15 cellular contexts compared by ENCODE assay signal in the genomic region with DNA sequence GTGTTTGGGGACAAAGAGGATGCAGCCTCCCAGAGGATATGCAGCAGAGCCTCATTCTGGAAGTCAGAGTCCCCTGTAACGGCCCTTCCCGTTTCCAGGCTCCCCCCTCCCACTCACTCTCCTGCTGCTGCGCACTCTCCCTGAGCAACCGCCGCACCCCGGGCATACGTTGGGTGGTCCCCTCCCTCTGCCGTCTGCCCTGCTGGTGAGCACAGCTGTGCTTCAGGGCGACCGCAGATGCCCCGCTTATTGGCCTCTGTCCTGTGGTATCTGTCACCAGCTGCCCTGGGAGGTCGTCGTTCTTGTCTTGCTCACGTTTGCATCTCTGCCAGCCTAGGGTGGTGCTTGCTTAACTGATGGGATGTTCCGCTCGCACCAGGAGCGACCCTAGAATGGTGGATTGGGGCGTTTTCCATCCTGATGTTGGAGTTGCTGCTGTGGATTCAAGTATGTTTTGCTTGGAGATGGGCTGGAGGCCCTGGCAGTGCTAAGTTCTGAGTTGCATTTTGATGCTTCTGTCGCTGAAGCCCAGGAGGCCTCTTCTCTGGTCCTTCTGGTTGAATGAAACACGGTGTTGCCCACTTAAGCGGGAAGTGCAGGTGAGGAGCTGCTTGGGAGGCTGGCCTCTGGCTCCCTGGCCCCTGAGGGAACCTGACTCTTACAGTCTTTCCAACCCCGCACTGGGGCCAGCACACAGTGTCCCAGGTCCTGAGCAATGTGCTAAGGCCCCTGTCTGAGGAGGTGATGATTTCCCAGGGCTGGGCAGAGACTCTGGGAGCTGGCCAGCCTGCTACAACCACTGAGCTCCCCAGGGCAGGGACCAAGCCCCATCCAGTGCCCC. TPM values are rescaled to one million over a fixed set of nuclear protein-coding genes. Genes with fewer than 3 reads are reported as not detected.
A peak's percentile ranks its signal among the peaks of the same experiment; 100 is the strongest.
DNase-seq lines count a peak whose midpoint lies in the region; ATAC-seq and TF ChIP-seq lines count a peak whose summit lies in the region.
"Had no signal": no experiment of that assay in that cellular context is flagged by ENCODE, and none has a peak within 500 bp of the region (broad histone marks: within the 10 kb centered on the region; RNA-seq: fewer than 3 reads in every experiment).

No MANE protein-coding gene starts in this region.

- H3K27ac ChIP-seq in CD4-positive, alpha-beta T cell (ENCODE audit: low read depth, low read length), result no peak overlapping the region

- no peak overlapping the region for H3K27ac Mint-ChIP-seq in CD4-positive, alpha-beta T cell
- H3K27ac Mint-ChIP-seq in IgD-negative memory B cell (peak overlapping the region in 1 of 3 donors; percentile 37), neural crest cell (ENCODE audit: unreplicated experiment) (no peak overlapping the region)
- no peak overlapping the region for H3K27ac Mint-ChIP-seq in activated naive CD8-positive, alpha-beta T cell treated with anti-CD3 and anti-CD28 coated beads, Interleukin-2, amount 50 U/mL, for 24 hours

- no peaks in the 10 kb centered on the region for H3K9me3 ChIP-seq in CD4-positive, alpha-beta T cell (ENCODE audit: control insufficient read depth, low read length)
- H3K9me3 ChIP-seq: thyroid gland had no signal

- no peak for ATAC-seq in CD4-positive, alpha-beta T cell (ENCODE audit: poor library complexity)
- no peak for ATAC-seq in activated naive CD8-positive, alpha-beta T cell treated with anti-CD3 and anti-CD28 coated beads, Interleukin-2, amount 50 U/mL, for 24 hours
- ATAC-seq in HG03565 (IDR thresholded peaks at IDR 0.05; ENCODE audit: unreplicated experiment) (no peak), HG03135 (IDR thresholded peaks at IDR 0.05; ENCODE audit: unreplicated experiment) (no peak)

- no peak for TF ChIP-seq CTCF in CD4-positive, alpha-beta T cell (IDR thresholded peaks at IDR 0.05)
- no peak for TF ChIP-seq CTCF in neural crest cell (conservative IDR thresholded peaks at IDR 0.05)

- intact Hi-C loops in CD4-positive, alpha-beta T cell (cut with DNase I, micrococcal nuclease), result no loop called here

- H3K9me3 Mint-ChIP-seq in CD4-positive, alpha-beta T cell, result no peaks in the 10 kb centered on the region
- H3K9me3 Mint-ChIP-seq in IgD-negative memory B cell (no peaks in the 10 kb centered on the region), neural crest cell (no peaks in the 10 kb centered on the region)
- H3K9me3 Mint-ChIP-seq in activated naive CD8-positive, alpha-beta T cell treated with anti-CD3 and anti-CD28 coated beads, Interleukin-2, amount 50 U/mL, for 24 hours, result no peaks in the 10 kb centered on the region
- H3K9me3 Mint-ChIP-seq: naive B cell had no signal

- H3K4me1 Mint-ChIP-seq in CD4-positive, alpha-beta T cell (ENCODE audit: low read depth), result peaks cover 33% of the 10 kb centered on the region
- peaks cover 20 to 28% (median 22%) of the 10 kb centered on the region in 3 donors for H3K4me1 Mint-ChIP-seq in IgD-negative memory B cell
- peaks cover 39% of the 10 kb centered on the region for H3K4me1 Mint-ChIP-seq in activated naive CD8-positive, alpha-beta T cell treated with anti-CD3 and anti-CD28 coated beads, Interleukin-2, amount 50 U/mL, for 24 hours
- H3K4me1 Mint-ChIP-seq in neural crest cell, result peaks cover 44% of the 10 kb centered on the region

- H3K36me3 Mint-ChIP-seq in CD4-positive, alpha-beta T cell (ENCODE audit: low read depth), result no peaks in the 10 kb centered on the region
- H3K36me3 Mint-ChIP-seq in IgD-negative memory B cell, result no peaks in the 10 kb centered on the region
- peaks cover 3% of the 10 kb centered on the region for H3K36me3 Mint-ChIP-seq in activated naive CD8-positive, alpha-beta T cell treated with anti-CD3 and anti-CD28 coated beads, Interleukin-2, amount 50 U/mL, for 24 hours (ENCODE audit: low read depth)
- peaks cover 4% of the 10 kb centered on the region for H3K36me3 Mint-ChIP-seq in neural crest cell (ENCODE audit: low read depth)
- H3K36me3 Mint-ChIP-seq: naive B cell had no signal

- DNase-seq in CD4-positive, alpha-beta T cell, result no peak
- no peak for DNase-seq in activated naive CD8-positive, alpha-beta T cell treated with anti-CD3 and anti-CD28 coated beads, Interleukin-2, amount 50 U/mL, for 24 hours
- no peak for DNase-seq in neural crest cell (ENCODE audit: low read depth, low spot score)
- DNase-seq in HUDEP-2 (lab: John Stamatoyannopoulos, UW; ENCODE audit: unreplicated experiment in 76 of 76), result no peak
- no peak for DNase-seq in amniotic stem cell (lab: John Stamatoyannopoulos, UW)
- DNase-seq: activated T-cell treated with anti-CD3 and anti-CD28 coated beads, Interleukin-2, amount 50 U/mL, for 1 hour; COR-L47; effector memory CD4-positive, alpha-beta T cell; NCI-H1092; NCI-H748 treated with DMSO at 0.1 percent for 48 hours; thyroid gland had no signal

- peak overlapping the region; percentile 62 for H3K4me3 Mint-ChIP-seq in CD4-positive, alpha-beta T cell
- peak overlapping the region in 3 of 4 donors; percentile 79 to 94 (median 92) for H3K4me3 Mint-ChIP-seq in IgD-negative memory B cell
- H3K4me3 Mint-ChIP-seq in activated naive CD8-positive, alpha-beta T cell treated with anti-CD3 and anti-CD28 coated beads, Interleukin-2, amount 50 U/mL, for 24 hours, result peak overlapping the region; percentile 12
- peak overlapping the region; percentile 92 for H3K4me3 Mint-ChIP-seq in neural crest cell

- CTCF ChIA-PET in CD4-positive, alpha-beta T cell (lab: Charles Lee), result no interaction called here

- H3K27me3 ChIP-seq in CD4-positive, alpha-beta T cell (ENCODE audit: control insufficient read depth, insufficient read depth, low read length), result no peaks in the 10 kb centered on the region
- H3K27me3 ChIP-seq: thyroid gland had no signal

- no peaks in the 10 kb centered on the region for H3K27me3 Mint-ChIP-seq in CD4-positive, alpha-beta T cell
- H3K27me3 Mint-ChIP-seq in IgD-negative memory B cell (no peaks in the 10 kb centered on the region), neural crest cell (ENCODE audit: low read depth) (no peaks in the 10 kb centered on the region)
- no peaks in the 10 kb centered on the region for H3K27me3 Mint-ChIP-seq in activated naive CD8-positive, alpha-beta T cell treated with anti-CD3 and anti-CD28 coated beads, Interleukin-2, amount 50 U/mL, for 24 hours
- H3K27me3 Mint-ChIP-seq: naive B cell had no signal

- POLR2A ChIA-PET in CD4-positive, alpha-beta T cell (lab: Charles Lee), result no interaction called here

RNA-seq across cellular contexts. Expression of a gene that starts 3.2 kb away (rescaled TPM):
- total RNA-seq in CD4-positive, alpha-beta T cell, result 1 to 10 TPM; 9.1 to 9.2 TPM
- polyA plus RNA-seq in IgD-negative memory B cell, result 4.2 TPM
- 40.7 and 41.4 TPM in 2 replicates for total RNA-seq in neural crest cell

RNA-seq across cellular contexts. Expression of a gene that starts 52.6 kb away (rescaled TPM):
- 1 to 10 TPM; 5.9 to 6.6 TPM for total RNA-seq in CD4-positive, alpha-beta T cell
- polyA plus RNA-seq in IgD-negative memory B cell, result 7.5 TPM
- total RNA-seq in neural crest cell, result 13.3 and 13.5 TPM in 2 replicates

RNA-seq across cellular contexts. Expression of a gene that starts 59.6 kb away (rescaled TPM):
- total RNA-seq in CD4-positive, alpha-beta T cell, result 100 to 1,000 TPM; 202 to 213 TPM
- 82.6 TPM for polyA plus RNA-seq in IgD-negative memory B cell
- 1.2 and 1.9 TPM in 2 replicates for total RNA-seq in neural crest cell

Comparison
In these comparisons a context has a peak if more than half of its experiments do, and no peak if none do; other contexts are left out.
1. H3K4me3 Mint-ChIP-seq: peak in every context shown above with its lines; median percentile 92 in IgD-negative memory B cell; 92 in neural crest cell; 62 in CD4-positive, alpha-beta T cell; 12 in activated naive CD8-positive, alpha-beta T cell treated with anti-CD3 and anti-CD28 coated beads, Interleukin-2, amount 50 U/mL, for 24 hours.
2. RNA of a gene that starts 59.6 kb away (total RNA-seq): 202 to 213 TPM in CD4-positive, alpha-beta T cell; 1.2 to 1.9 TPM in neural crest cell; every median in the first group is over 10 times any median in the second.